8 cellular contexts compared by ENCODE assay signal in the genomic region with DNA sequence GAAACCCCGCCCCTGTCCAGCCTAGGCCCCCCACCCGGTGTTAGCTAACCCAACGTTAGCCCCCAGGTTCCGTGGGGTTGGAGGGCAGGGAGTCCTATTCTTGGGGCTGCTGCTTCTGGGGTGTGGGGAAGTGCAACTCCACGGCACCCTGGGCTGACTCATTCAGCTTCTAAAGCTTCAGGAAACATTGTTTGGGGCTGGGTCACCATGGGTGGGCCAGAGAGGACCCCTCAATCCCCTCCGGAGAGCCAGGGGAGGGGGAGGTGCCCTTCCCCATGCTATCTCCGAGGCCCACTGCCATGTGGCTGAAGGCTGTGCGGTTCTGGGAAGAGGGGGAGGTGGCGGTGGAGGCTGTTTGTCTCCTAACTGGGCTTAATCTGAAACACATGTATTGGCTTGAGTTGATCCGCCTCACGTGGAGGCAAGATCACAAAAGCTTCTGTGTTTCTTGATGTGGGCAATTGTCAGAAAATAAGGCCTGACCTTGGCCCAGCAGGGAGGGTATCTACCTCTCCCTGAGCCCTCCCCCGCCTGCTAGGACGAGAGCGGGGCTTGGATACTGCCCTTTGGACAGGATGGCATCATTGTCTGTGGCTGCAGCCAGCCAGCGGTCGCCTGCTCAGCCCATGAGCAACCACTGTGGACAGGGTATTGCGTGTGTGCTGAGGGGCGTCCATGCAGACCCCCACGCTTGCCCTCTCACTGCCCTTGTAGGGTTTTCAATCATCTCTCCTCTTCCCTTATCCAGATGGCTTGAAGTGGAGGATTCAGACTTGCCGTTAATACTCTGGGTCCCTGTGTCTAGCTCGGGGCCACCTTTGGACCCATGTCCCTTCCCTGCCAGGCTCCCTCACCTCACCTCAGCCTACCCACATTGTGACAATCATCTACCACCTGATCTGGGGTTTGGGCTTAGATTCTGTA. TPM values are rescaled to one million over a fixed set of nuclear protein-coding genes. Genes with fewer than 3 reads are reported as not detected.
A peak's percentile ranks its signal among the peaks of the same experiment; 100 is the strongest.
DNase-seq lines count a peak whose midpoint lies in the region; FAIRE-seq and TF ChIP-seq lines count a peak whose summit lies in the region.

No MANE protein-coding gene starts in this region.

- WGBS in GM23248 (ENCODE audit: low coverage in 1 of 2, low lambda C conversion rate in 2 of 2, missing lambda C conversion rate in 2 of 2), 2 experiments, result 7% methylated on average over 21 of the region's 21 CpGs
- WGBS in SK-N-SH (ENCODE audit: low lambda C conversion rate), result 29% methylated on average over 17 of the region's 21 CpGs

- H3K27ac Mint-ChIP-seq in nephron, result peak overlapping the region; percentile 83 to 95 (median 91)

- FAIRE-seq in frontal cortex (lab: Jason Lieb, UNC), result no peak

- no peaks in the 10 kb centered on the region for H3K9me2 ChIP-seq in GM23248 (ENCODE audit: insufficient read depth)
- no peaks in the 10 kb centered on the region for H3K9me2 ChIP-seq in SK-N-SH

- H3K27me3 Mint-ChIP-seq in nephron (ENCODE audit: low read depth), result peaks cover 11% of the 10 kb centered on the region

- H3K27me3 ChIP-seq in GM23248 (replicated peaks; ENCODE audit: insufficient read depth), result no peaks in the 10 kb centered on the region
- no peaks in the 10 kb centered on the region for H3K27me3 ChIP-seq in SK-N-SH (ENCODE audit: insufficient read depth)

- CTCF ChIA-PET in SK-N-SH (lab: Yijun Ruan, JAX), result interaction anchor here (0.6 to 3.7 kb wide), 8 partner anchors 11 to 189 kb away, joined by 3 to 23 read pairs (median 3); a partner anchor contains a TSS

- H3K9me3 ChIP-seq in GM23248 (ENCODE audit: low read depth) (no peaks in the 10 kb centered on the region), SK-N-SH (no peaks in the 10 kb centered on the region)

- H2AFZ ChIP-seq in GM23248, result peak overlapping the region; percentile 79
- peak overlapping the region; percentile 87 for H2AFZ ChIP-seq in SK-N-SH (ENCODE audit: low read depth)

- H3K27ac ChIP-seq in GM23248 (peak overlapping the region; percentile 82), SK-N-SH (ENCODE audit: low read depth in 2 of 2, low read length in 1 of 2) (peak overlapping the region; percentile 51 to 98)

- H3F3A ChIP-seq in GM23248 (ENCODE audit: insufficient read depth) (peaks cover 8% of the 10 kb centered on the region), SK-N-SH (replicated peaks; ENCODE audit: insufficient read depth) (no peaks in the 10 kb centered on the region)

- peaks cover 4% of the 10 kb centered on the region for H3K36me3 Mint-ChIP-seq in nephron (ENCODE audit: low read depth)

- H3K4me3 ChIP-seq in GM23248 (peak overlapping the region; percentile 42), SK-N-SH (ENCODE audit: low read depth in 2 of 2, low read length in 1 of 2) (peak overlapping the region; percentile 47 to 50; a peak in 3 of 4 replicates), epithelial cell of esophagus (ENCODE audit: low read length) (peak overlapping the region; percentile 45)

- no peaks in the 10 kb centered on the region for H3K79me2 ChIP-seq in GM23248 (ENCODE audit: insufficient read depth)
- no peaks in the 10 kb centered on the region for H3K79me2 ChIP-seq in SK-N-SH (ENCODE audit: insufficient read depth)

- DNase-seq in GM23248, result peak; percentile 81
- peak; percentile 92 for DNase-seq in SK-N-SH
- peak; percentile 36 for DNase-seq in epithelial cell of esophagus (ENCODE audit: low read depth)
- DNase-seq in frontal cortex (ENCODE audit: low spot score in 2 of 2), result no peak
- no peak for DNase-seq in HK-2 (ENCODE audit: unreplicated experiment)
- no peak for DNase-seq in NCI-H526 treated with DMSO at 0.1 percent for 48 hours (lab: John Stamatoyannopoulos, UW)
- DNase-seq in superior temporal gyrus (ENCODE audit: extremely low spot score), result no peak

- POLR2A ChIA-PET in SK-N-SH (lab: Yijun Ruan, JAX), result interaction anchor here (1.0 to 2.8 kb wide), 5 partner anchors 8 to 46 kb away, joined by 3 to 24 read pairs (median 5); a partner anchor contains a TSS

- peak overlapping the region; percentile 50 for H3K4me2 ChIP-seq in GM23248 (ENCODE audit: unreplicated experiment)
- peak overlapping the region; percentile 88 for H3K4me2 ChIP-seq in SK-N-SH

- peaks cover 38% of the 10 kb centered on the region for H3K4me1 Mint-ChIP-seq in nephron

- TF ChIP-seq RAD21 in SK-N-SH (IDR thresholded peaks at IDR 0.05; ENCODE audit: low read length), result peak; percentile 28; the same call in 1 of the 2 replicates

- H3K9me3 Mint-ChIP-seq in nephron, result no peaks in the 10 kb centered on the region

- H4K20me1 ChIP-seq in GM23248 (ENCODE audit: insufficient read depth) (no peaks in the 10 kb centered on the region), SK-N-SH (ENCODE audit: insufficient read depth) (no peaks in the 10 kb centered on the region)

- H3K4me1 ChIP-seq in GM23248 (ENCODE audit: insufficient read depth) (peaks cover 32% of the 10 kb centered on the region), SK-N-SH (ENCODE audit: control insufficient read depth in 1 of 2, insufficient read depth in 2 of 2, low read depth in 1 of 2, low read length in 1 of 2) (peaks cover 28 to 34% of the 10 kb centered on the region in 2 experiments; a peak in 3 of 4 replicates)

- peak; percentile 31 to 80; a peak in 3 of 4 replicates for TF ChIP-seq EP300 in SK-N-SH (IDR thresholded peaks at IDR 0.05; ENCODE audit: borderline replicate concordance in 1 of 2, low read depth in 1 of 2, low read length in 1 of 2)

- H3K4me3 Mint-ChIP-seq in nephron, result peak overlapping the region; percentile 94 to 99 (median 97)

- peak overlapping the region; percentile 67 for H3K9ac ChIP-seq in GM23248
- peak overlapping the region; percentile 48 for H3K9ac ChIP-seq in SK-N-SH

- H3K36me3 ChIP-seq in GM23248 (ENCODE audit: low read depth), result no peaks in the 10 kb centered on the region
- no peaks in the 10 kb centered on the region for H3K36me3 ChIP-seq in SK-N-SH (replicated peaks in 1 of 2; ENCODE audit: control insufficient read depth in 1 of 2, insufficient read depth in 2 of 2, low read length in 1 of 2)

- in situ Hi-C loops in GM23248 (cut with MboI), result no loop called here

- TF ChIP-seq CTCF in SK-N-SH (IDR thresholded peaks at IDR 0.05) (no peak), epithelial cell of esophagus (IDR thresholded peaks at IDR 0.05; ENCODE audit: insufficient read depth, low read depth, low read length, missing control alignments) (no peak), nephron (IDR thresholded peaks at IDR 0.05; ENCODE audit: unreplicated experiment in 3 of 3) (no peak)

TF ChIP-seq in SK-N-SH, 30 proteins besides CTCF, POLR2A, EP300 and RAD21 (continues in another document):
- TF ChIP-seq RXRA (IDR thresholded peaks at IDR 0.05; ENCODE audit: borderline replicate concordance, low read depth), result no peak
- no peak for TF ChIP-seq MEF2A (IDR thresholded peaks at IDR 0.05; ENCODE audit: borderline replicate concordance, low read depth)
- TF ChIP-seq NRF1 (IDR thresholded peaks at IDR 0.05; ENCODE audit: low read depth, low read length), result no peak
- TF ChIP-seq TCF12 (IDR thresholded peaks at IDR 0.05), result peak; percentile 96
- 0 out of 2 replicates have a peak, but pooled peaks have one; percentile 34 for TF ChIP-seq FOXM1 (IDR thresholded peaks at IDR 0.05; ENCODE audit: low read depth)
- TF ChIP-seq, protein P1, sequence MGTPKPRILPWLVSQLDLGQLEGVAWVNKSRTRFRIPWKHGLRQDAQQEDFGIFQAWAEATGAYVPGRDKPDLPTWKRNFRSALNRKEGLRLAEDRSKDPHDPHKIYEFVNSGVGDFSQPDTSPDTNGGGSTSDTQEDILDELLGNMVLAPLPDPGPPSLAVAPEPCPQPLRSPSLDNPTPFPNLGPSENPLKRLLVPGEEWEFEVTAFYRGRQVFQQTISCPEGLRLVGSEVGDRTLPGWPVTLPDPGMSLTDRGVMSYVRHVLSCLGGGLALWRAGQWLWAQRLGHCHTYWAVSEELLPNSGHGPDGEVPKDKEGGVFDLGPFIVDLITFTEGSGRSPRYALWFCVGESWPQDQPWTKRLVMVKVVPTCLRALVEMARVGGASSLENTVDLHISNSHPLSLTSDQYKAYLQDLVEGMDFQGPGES (IDR thresholded peaks at IDR 0.05; ENCODE audit: low read depth, low read length), result no peak
- peak; percentile 60; the same call in 1 of the 2 replicates for TF ChIP-seq SIN3A (IDR thresholded peaks at IDR 0.05; ENCODE audit: borderline replicate concordance, low read depth, low read length)
- TF ChIP-seq, protein P2, sequence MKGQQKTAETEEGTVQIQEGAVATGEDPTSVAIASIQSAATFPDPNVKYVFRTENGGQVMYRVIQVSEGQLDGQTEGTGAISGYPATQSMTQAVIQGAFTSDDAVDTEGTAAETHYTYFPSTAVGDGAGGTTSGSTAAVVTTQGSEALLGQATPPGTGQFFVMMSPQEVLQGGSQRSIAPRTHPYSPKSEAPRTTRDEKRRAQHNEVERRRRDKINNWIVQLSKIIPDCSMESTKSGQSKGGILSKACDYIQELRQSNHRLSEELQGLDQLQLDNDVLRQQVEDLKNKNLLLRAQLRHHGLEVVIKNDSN (IDR thresholded peaks at IDR 0.05; ENCODE audit: borderline replicate concordance, low read depth), result peak; percentile 54; the same call in 1 of the 2 replicates
- no peak for TF ChIP-seq RFX5 (IDR thresholded peaks at IDR 0.05; ENCODE audit: low read length)

RNA-seq across cellular contexts. Expression of a gene that starts 1.3 kb away (rescaled TPM):
- 60.3 and 91.4 TPM in 2 replicates for total RNA-seq in GM23248 (2014; rRNA removed; shearing (Covaris generic))
- polyA plus RNA-seq in GM23248 (2016; fragmentation: Nextera tagmentation; extraction: Ambion mirVana), result 28.3 and 29.0 TPM in 2 replicates
- polyA plus RNA-seq in SK-N-SH (2012; rRNA removed), result 380 and 392 TPM in 2 replicates
- polyA plus RNA-seq in SK-N-SH (2012; cell fraction: cytosol; rRNA removed), result 248 and 316 TPM in 2 replicates
- polyA plus RNA-seq in SK-N-SH (2012; cell fraction: nucleus; rRNA removed), result 275 and 299 TPM in 2 replicates
- total RNA-seq in frontal cortex, result 9.0 TPM

RNA-seq across cellular contexts. Expression of a gene that starts 20.5 kb away (rescaled TPM):
- total RNA-seq in GM23248 (2014; rRNA removed; shearing (Covaris generic)), result not detected in 2 replicates
- polyA plus RNA-seq in GM23248 (2016; fragmentation: Nextera tagmentation; extraction: Ambion mirVana) (0.08 TPM in 1 of 2 replicates, not detected in the other), SK-N-SH (2012; rRNA removed) (0.16 and 0.26 TPM in 2 replicates)
- polyA plus RNA-seq in SK-N-SH (2012; cell fraction: cytosol; rRNA removed), result 0.05 and 0.18 TPM in 2 replicates
- 1.0 and 1.5 TPM in 2 replicates for polyA plus RNA-seq in SK-N-SH (2012; cell fraction: nucleus; rRNA removed)
- total RNA-seq in frontal cortex, result not detected

RNA-seq across cellular contexts. Expression of a gene that starts 38.7 kb away (rescaled TPM):
- total RNA-seq in GM23248 (2014; rRNA removed; shearing (Covaris generic)), result 23.0 and 23.9 TPM in 2 replicates
- polyA plus RNA-seq in GM23248 (2016; fragmentation: Nextera tagmentation; extraction: Ambion mirVana) (4.4 and 5.8 TPM in 2 replicates), SK-N-SH (2012; rRNA removed) (7.2 and 9.3 TPM in 2 replicates)
- polyA plus RNA-seq in SK-N-SH (2012; cell fraction: cytosol; rRNA removed), result 2.4 and 4.3 TPM in 2 replicates
- polyA plus RNA-seq in SK-N-SH (2012; cell fraction: nucleus; rRNA removed), result 30.4 and 32.0 TPM in 2 replicates
- 10.2 TPM for total RNA-seq in frontal cortex

RNA-seq across cellular contexts. Expression of a gene that starts 53.0 kb away (rescaled TPM):
- total RNA-seq in GM23248 (2014; rRNA removed; shearing (Covaris generic)), result 2.2 and 2.8 TPM in 2 replicates
- polyA plus RNA-seq in GM23248 (2016; fragmentation: Nextera tagmentation; extraction: Ambion mirVana) (2.2 and 2.4 TPM in 2 replicates), SK-N-SH (2012; rRNA removed) (1.3 and 1.9 TPM in 2 replicates)
- 1.7 and 1.9 TPM in 2 replicates for polyA plus RNA-seq in SK-N-SH (2012; cell fraction: cytosol; rRNA removed)
- polyA plus RNA-seq in SK-N-SH (2012; cell fraction: nucleus; rRNA removed), result 1.4 and 2.0 TPM in 2 replicates
- 0.41 TPM for total RNA-seq in frontal cortex

Comparison
In these comparisons a context has a peak if more than half of its experiments do, and no peak if none do; other contexts are left out.
1. DNase-seq: peak in GM23248 (single experiment), SK-N-SH (single experiment) and epithelial cell of esophagus (single experiment); none in frontal cortex (0 of 2), HK-2 (single experiment), NCI-H526 treated with DMSO at 0.1 percent for 48 hours (single experiment) and superior temporal gyrus (single experiment).
2. Peak in every context shown above with its lines, with median percentiles within 50 percentile points of each other: H3K4me3 ChIP-seq.